In genomic region chr11:107275632-107276031, GRCh38 we compare ENCODE assay signal across 16 cellular contexts.
"Had no signal": no experiment of that assay in that cellular context is flagged by ENCODE, and none has a peak within 500 bp of the region (broad histone marks: within the 10 kb centered on the region; RNA-seq: fewer than 3 reads in every experiment).

No MANE protein-coding gene starts in this region.

- H2AFZ ChIP-seq: neural progenitor cell had no signal

- H3K27me3 ChIP-seq: neural progenitor cell, right atrium auricular region, stomach had no signal

- H3K27ac ChIP-seq: epithelial cell of prostate, neural progenitor cell, prostate gland, right atrium auricular region, skin epidermis, stomach, thoracic aorta had no signal

- H3K4me3 ChIP-seq: lung, neural progenitor cell, prostate gland, right atrium auricular region, skin epidermis, stomach, thoracic aorta had no signal

- H3K4me3 Mint-ChIP-seq: activated naive CD8-positive, alpha-beta T cell; naive B cell; neural progenitor cell had no signal

- H3K9me3 Mint-ChIP-seq: neural progenitor cell had no signal

- H3K36me3 Mint-ChIP-seq: activated naive CD8-positive, alpha-beta T cell; naive B cell; neural progenitor cell had no signal

- H3K9ac ChIP-seq: neural progenitor cell had no signal

- H3K4me1 ChIP-seq: neural progenitor cell, prostate gland, right atrium auricular region, stomach had no signal

- H3K4me1 Mint-ChIP-seq: naive B cell, neural progenitor cell had no signal

- FAIRE-seq: frontal cortex had no signal

- H3K4me2 ChIP-seq: neural progenitor cell had no signal

- H3K27ac Mint-ChIP-seq: activated naive CD8-positive, alpha-beta T cell; naive B cell; neural progenitor cell had no signal

- H3K9me3 ChIP-seq: prostate gland, right atrium auricular region, thoracic aorta had no signal

- DNase-seq: activated CD4-positive, alpha-beta T cell treated with anti-CD3 and anti-CD28 coated beads, Interleukin-2, amount 50 U/mL, for 4 hours; hypothalamus; islet precursor cell; naive B cell; stimulated activated CD4-positive, alpha-beta T cell treated with anti-CD3 and anti-CD28 coated beads, Interleukin-15, amount 100 ng/mL, for 24 hours; stimulated activated CD4-positive, alpha-beta T cell treated with anti-CD3 and anti-CD28 coated beads, Interleukin-2, amount 100 ng/mL, for 48 hours; stomach had no signal

- H3K27me3 Mint-ChIP-seq: activated naive CD8-positive, alpha-beta T cell; naive B cell had no signal

- H3K36me3 ChIP-seq: neural progenitor cell, prostate gland, right atrium auricular region, stomach, thoracic aorta had no signal
